In the genomic region with DNA sequence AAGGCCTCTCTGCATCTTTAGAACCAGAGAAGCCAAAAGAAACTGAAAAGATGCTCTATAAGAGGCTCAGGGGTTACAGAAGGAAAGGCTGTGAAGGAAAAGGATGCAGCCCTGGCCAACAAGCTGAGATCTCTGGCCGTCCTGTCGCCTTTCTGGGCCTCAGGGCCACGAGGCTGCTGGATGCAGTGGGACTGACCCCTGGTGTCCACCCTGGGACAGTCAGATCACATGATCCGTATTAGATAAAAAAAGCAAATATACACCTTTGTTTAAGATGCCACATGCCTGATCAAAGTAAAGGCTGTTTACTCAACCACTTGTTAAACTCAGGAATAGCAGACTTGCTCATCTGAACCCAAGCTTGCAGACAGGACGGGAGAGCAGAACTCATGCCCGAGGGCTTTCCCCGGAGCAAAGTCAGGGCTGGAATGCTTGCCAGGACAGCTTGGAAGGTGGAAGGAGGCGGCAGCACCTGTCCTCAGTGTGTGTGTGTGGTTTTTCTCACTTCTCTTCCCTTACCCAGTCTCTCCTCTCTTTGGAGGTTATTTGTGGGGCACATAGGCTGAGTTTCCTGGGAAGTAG, we compare ENCODE assay signal across 28 cellular contexts.
"Had no signal": no experiment of that assay in that cellular context is flagged by ENCODE, and none has a peak within 500 bp of the region (broad histone marks: within the 10 kb centered on the region; RNA-seq: fewer than 3 reads in every experiment).

No MANE protein-coding gene starts in this region.

- H3K27me3 ChIP-seq: adrenal gland, ascending aorta, esophagus squamous epithelium, pancreas, transverse colon, vagina had no signal

- H3K27ac Mint-ChIP-seq: activated B cell treated with CpG ODN at 0.5 μM for 24 hours; activated naive CD8-positive, alpha-beta T cell; activated T-helper 2 cell treated with anti-CD3 and anti-CD28 coated beads, Interferon-gamma antibody, Interleukin-2, Interleukin-4, amounts not matched to agents 10 μg/mL and 5 μg/mL and 100 μg/mL, durations not matched to agents 14 hours and 24 hours and 36 hours; effector memory CD8-positive, alpha-beta T cell; memory B cell; nephron progenitor cell; stimulated activated memory B cell treated with anti-CD40 and anti-IgM and Interleukin-4, amounts not matched to agents 10 μg/mL and 1 μg/mL and 100 μg/mL, for 72 hours had no signal

- DNase-seq: activated B cell treated with CpG ODN at 0.5 μM for 24 hours; activated CD4-positive, alpha-beta T cell treated with anti-CD3 and anti-CD28 coated beads for 4 hours; activated CD4-positive, alpha-beta T cell treated with anti-CD3 and anti-CD28 coated beads, Interleukin-2, amount 50 U/mL, for 48 hours; activated CD8-positive, alpha-beta memory T cell treated with anti-CD3 and anti-CD28 coated beads, Interleukin-2, amount 50 U/mL, for 48 hours; activated naive CD4-positive, alpha-beta T cell; activated T-cell treated with anti-CD3 and anti-CD28 coated beads, Interleukin-2, amount 50 U/mL, for 4 hours; adrenal gland; dorsolateral prefrontal cortex; effector memory CD8-positive, alpha-beta T cell; esophagus squamous epithelium; head of caudate nucleus; left colon; nephron progenitor cell; pancreas; small intestine; transverse colon had no signal

- H3K4me1 ChIP-seq: adrenal gland, ascending aorta, esophagus squamous epithelium, gastroesophageal sphincter, pancreas, transverse colon, vagina had no signal

- H3K27me3 Mint-ChIP-seq: activated B cell treated with CpG ODN at 0.5 μM for 24 hours; activated naive CD8-positive, alpha-beta T cell; memory B cell; stimulated activated memory B cell treated with anti-CD40 and anti-IgM and Interleukin-4, amounts not matched to agents 10 μg/mL and 1 μg/mL and 100 μg/mL, for 72 hours had no signal

- H3K9me3 ChIP-seq: adrenal gland, ascending aorta, pancreas, transverse colon, vagina had no signal

- H3K27ac ChIP-seq: ascending aorta, dorsolateral prefrontal cortex, esophagus squamous epithelium, gastroesophageal sphincter, pancreas, vagina had no signal

- H3K4me3 Mint-ChIP-seq: activated B cell treated with CpG ODN at 0.5 μM for 24 hours; activated naive CD8-positive, alpha-beta T cell; activated T-cell treated with anti-CD3 and anti-CD28 coated beads, Interleukin-2, amount 50 U/mL, for 4 hours; central memory CD8-positive, alpha-beta T cell; effector memory CD8-positive, alpha-beta T cell; memory B cell; nephron progenitor cell; stimulated activated memory B cell treated with anti-CD40 and anti-IgM and Interleukin-4, amounts not matched to agents 10 μg/mL and 1 μg/mL and 100 μg/mL, for 72 hours had no signal

- H3K36me3 ChIP-seq: adrenal gland, ascending aorta, esophagus squamous epithelium, gastroesophageal sphincter, pancreas, transverse colon, vagina had no signal

- ATAC-seq: activated T-cell treated with anti-CD3 and anti-CD28 coated beads, Interleukin-2, amount 50 U/mL, for 4 hours; effector memory CD8-positive, alpha-beta T cell; gastroesophageal sphincter; left colon; pancreas; sciatic nerve; stimulated activated memory B cell treated with anti-CD40 and anti-IgM and Interleukin-4, amounts not matched to agents 10 μg/mL and 1 μg/mL and 100 μg/mL, for 72 hours had no signal

- H3K36me3 Mint-ChIP-seq: activated naive CD8-positive, alpha-beta T cell; memory B cell; stimulated activated memory B cell treated with anti-CD40 and anti-IgM and Interleukin-4, amounts not matched to agents 10 μg/mL and 1 μg/mL and 100 μg/mL, for 72 hours had no signal

- H3K4me3 ChIP-seq: adrenal gland, ascending aorta, dorsolateral prefrontal cortex, esophagus squamous epithelium, gastroesophageal sphincter, pancreas, transverse colon, vagina had no signal

- H3K4me1 Mint-ChIP-seq: activated B cell treated with CpG ODN at 0.5 μM for 24 hours; central memory CD8-positive, alpha-beta T cell; memory B cell; nephron progenitor cell; stimulated activated memory B cell treated with anti-CD40 and anti-IgM and Interleukin-4, amounts not matched to agents 10 μg/mL and 1 μg/mL and 100 μg/mL, for 72 hours had no signal

- FAIRE-seq: colon, keratinocyte, pancreas, small intestine, TTC549 had no signal
